Comparison of ENCODE assay signal across 9 cellular contexts in the genomic region with DNA sequence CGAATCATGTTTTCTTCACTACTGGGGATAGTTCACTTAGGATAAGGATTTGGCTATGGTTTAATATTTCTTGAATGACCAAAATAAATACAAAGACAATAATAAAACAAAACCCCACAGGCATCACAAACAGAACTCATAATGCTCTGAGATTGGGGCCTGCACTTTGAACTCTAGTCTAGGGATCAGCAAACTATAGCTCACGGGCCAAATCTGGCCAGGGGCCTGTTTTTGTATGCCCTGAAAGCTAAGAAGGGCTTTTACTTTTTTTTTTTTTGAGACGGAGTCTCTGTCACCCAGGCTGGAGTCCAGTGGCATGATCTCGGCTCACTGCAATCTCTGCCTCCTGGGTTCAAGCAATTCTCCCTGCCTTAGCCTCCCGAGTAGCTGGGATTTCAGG. TPM values are rescaled to one million over a fixed set of nuclear protein-coding genes. Genes with fewer than 3 reads are reported as not detected.
"Had no signal": no experiment of that assay in that cellular context is flagged by ENCODE, and none has a peak within 500 bp of the region (broad histone marks: within the 10 kb centered on the region; RNA-seq: fewer than 3 reads in every experiment).

No MANE protein-coding gene starts in this region.

RNA-seq across cellular contexts. Expression of gene SPDYE18, which starts 14.7 kb away (rescaled TPM):
- total RNA-seq: NCI-H460, RPMI7951, SJCRH30 had no signal

RNA-seq across cellular contexts. Expression of gene SPDYE17, which starts 44.9 kb away (rescaled TPM):
- total RNA-seq: LHCN-M2, MCF 10A, OCI-LY7, PC-9, Right ventricle myocardium inferior, RPMI7951, SJCRH30, SK-MEL-5 had no signal
